Comparison of ENCODE assay signal across 21 cellular contexts in the genomic region with DNA sequence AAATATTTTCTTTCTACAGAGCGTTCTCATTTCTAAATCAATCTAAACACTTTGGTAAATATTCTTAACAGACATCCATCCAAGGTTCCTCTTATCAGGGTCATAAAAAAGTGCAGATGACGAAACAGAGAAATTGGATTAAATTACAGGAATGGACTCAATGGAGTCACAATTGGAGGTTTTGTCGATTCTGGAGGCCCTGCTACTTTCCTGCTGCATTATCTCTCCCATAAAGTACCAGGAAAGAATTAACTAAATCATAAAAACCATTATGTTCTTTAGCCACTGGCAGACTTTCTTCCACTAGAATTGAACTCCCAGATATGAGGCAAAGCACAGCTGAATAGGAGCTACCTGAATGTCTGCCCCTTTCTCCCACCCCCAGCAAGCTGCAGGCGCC.
DNase-seq lines count a peak whose midpoint lies in the region; ATAC-seq and TF ChIP-seq lines count a peak whose summit lies in the region.
"Had no signal": no experiment of that assay in that cellular context is flagged by ENCODE, and none has a peak within 500 bp of the region (broad histone marks: within the 10 kb centered on the region; RNA-seq: fewer than 3 reads in every experiment).

No MANE protein-coding gene starts in this region.

- no peaks in the 10 kb centered on the region for H3K36me3 Mint-ChIP-seq in brain
- H3K36me3 Mint-ChIP-seq in type B pancreatic cell: no peaks in the 10 kb centered on the region
- H3K36me3 Mint-ChIP-seq: activated CD8-positive, alpha-beta memory T cell treated with anti-CD3 and anti-CD28 coated beads, Interleukin-2, amount 10 ng/mL, durations not matched to agents 7 days and 5 days; CD4-positive, CD25-positive, alpha-beta regulatory T cell had no signal

- ATAC-seq in left ventricle myocardium superior: no peak
- ATAC-seq: activated CD8-positive, alpha-beta memory T cell treated with anti-CD3 and anti-CD28 coated beads, Interleukin-2, amount 10 ng/mL, durations not matched to agents 7 days and 5 days; K562 had no signal

- H3K4me1 Mint-ChIP-seq in brain (peaks cover 96% of the 10 kb centered on the region), type B pancreatic cell (ENCODE audit: unreplicated experiment) (peaks cover 34% of the 10 kb centered on the region)
- H3K4me1 Mint-ChIP-seq: activated CD4-positive, alpha-beta T cell treated with anti-CD3 and anti-CD28 coated beads, Interleukin-2, amount 10 ng/mL, durations not matched to agents 7 days and 5 days; activated CD8-positive, alpha-beta memory T cell treated with anti-CD3 and anti-CD28 coated beads, Interleukin-2, amount 10 ng/mL, durations not matched to agents 7 days and 5 days; CD4-positive, CD25-positive, alpha-beta regulatory T cell had no signal

- H3K27ac Mint-ChIP-seq in brain (peak overlapping the region; percentile 84 to 97 (median 96)), type B pancreatic cell (peak overlapping the region; percentile 27)
- H3K27ac Mint-ChIP-seq: activated CD4-positive, alpha-beta T cell treated with anti-CD3 and anti-CD28 coated beads, Interleukin-2, amount 10 ng/mL, durations not matched to agents 7 days and 5 days; activated CD8-positive, alpha-beta memory T cell treated with anti-CD3 and anti-CD28 coated beads, Interleukin-2, amount 10 ng/mL, durations not matched to agents 7 days and 5 days; CD4-positive, CD25-positive, alpha-beta regulatory T cell; HFFc6 had no signal

- intact Hi-C loops in left ventricle myocardium inferior (cut with micrococcal nuclease) (no loop called here), left ventricle myocardium superior (cut with micrococcal nuclease) (no loop called here)

- peak; percentile 29 for DNase-seq in DMS153 (lab: John Stamatoyannopoulos, UW)
- no peak for DNase-seq in DMS153 treated with DMSO at 0.1 percent for 48 hours (lab: John Stamatoyannopoulos, UW; ENCODE audit: unreplicated experiment)
- no peak for DNase-seq in left ventricle myocardium inferior
- DNase-seq in left ventricle myocardium superior: no peak
- DNase-seq in type B pancreatic cell (ENCODE audit: extremely low spot score, unreplicated experiment): no peak
- DNase-seq in hippocampal formation (lab: John Stamatoyannopoulos, UW): no peak
- no peak for DNase-seq in H4 (ENCODE audit: low spot score)
- DNase-seq: activated CD4-positive, alpha-beta T cell treated with anti-CD3 and anti-CD28 coated beads, Interleukin-2, amount 10 ng/mL, durations not matched to agents 7 days and 5 days; activated CD8-positive, alpha-beta memory T cell treated with anti-CD3 and anti-CD28 coated beads, Interleukin-2, amount 10 ng/mL, durations not matched to agents 7 days and 5 days; activated naive CD4-positive, alpha-beta T cell treated with Interleukin-2 at 50 U/mL for 16 hours; CD4-positive, CD25-positive, alpha-beta regulatory T cell; NCI-H226; stimulated activated CD4-positive, alpha-beta T cell treated with anti-CD3 and anti-CD28 coated beads, Interleukin-15, amount 100 ng/mL, for 24 hours; stimulated activated naive CD4-positive, alpha-beta T cell; T-helper 9 cell had no signal

- H3K9me3 Mint-ChIP-seq in brain (peaks cover 0 to 15% (median 2%) of the 10 kb centered on the region in 5 experiments), type B pancreatic cell (peaks cover 14% of the 10 kb centered on the region)
- H3K9me3 Mint-ChIP-seq: activated CD4-positive, alpha-beta T cell treated with anti-CD3 and anti-CD28 coated beads, Interleukin-2, amount 10 ng/mL, durations not matched to agents 7 days and 5 days; HFFc6 had no signal

- no peaks in the 10 kb centered on the region for H3K36me3 ChIP-seq in left ventricle myocardium inferior
- H3K36me3 ChIP-seq: prostate gland had no signal

- no peak overlapping the region for H3K4me3 ChIP-seq in left ventricle myocardium inferior
- H3K4me3 ChIP-seq: body of pancreas, K562, prostate gland had no signal

- H3K9me3 ChIP-seq in left ventricle myocardium inferior (replicated peaks): no peaks in the 10 kb centered on the region
- H3K9me3 ChIP-seq: body of pancreas, prostate gland had no signal

- peak overlapping the region in 4 of 5 experiments; percentile 7 to 70 (median 66) for H3K4me3 Mint-ChIP-seq in brain
- H3K4me3 Mint-ChIP-seq in type B pancreatic cell: no peak overlapping the region
- H3K4me3 Mint-ChIP-seq: activated CD4-positive, alpha-beta T cell treated with anti-CD3 and anti-CD28 coated beads, Interleukin-2, amount 10 ng/mL, durations not matched to agents 7 days and 5 days; activated CD8-positive, alpha-beta memory T cell treated with anti-CD3 and anti-CD28 coated beads, Interleukin-2, amount 10 ng/mL, durations not matched to agents 7 days and 5 days; CD4-positive, CD25-positive, alpha-beta regulatory T cell; HFFc6 had no signal

- peak overlapping the region; percentile 70 for H3K27ac ChIP-seq in left ventricle myocardium inferior (replicated peaks)
- H3K27ac ChIP-seq: 22Rv1, body of pancreas, prostate gland had no signal

- no peaks in the 10 kb centered on the region for H3K27me3 Mint-ChIP-seq in brain
- H3K27me3 Mint-ChIP-seq in type B pancreatic cell: peaks cover 4% of the 10 kb centered on the region
- H3K27me3 Mint-ChIP-seq: activated CD4-positive, alpha-beta T cell treated with anti-CD3 and anti-CD28 coated beads, Interleukin-2, amount 10 ng/mL, durations not matched to agents 7 days and 5 days; activated CD8-positive, alpha-beta memory T cell treated with anti-CD3 and anti-CD28 coated beads, Interleukin-2, amount 10 ng/mL, durations not matched to agents 7 days and 5 days; CD4-positive, CD25-positive, alpha-beta regulatory T cell had no signal

- H3K27me3 ChIP-seq in left ventricle myocardium inferior (ENCODE audit: low read depth): no peaks in the 10 kb centered on the region
- H3K27me3 ChIP-seq: body of pancreas had no signal

- H3K4me1 ChIP-seq in left ventricle myocardium inferior: peaks cover 17% of the 10 kb centered on the region
- H3K4me1 ChIP-seq: prostate gland had no signal

- TF ChIP-seq CTCF in left ventricle myocardium inferior (IDR thresholded peaks at IDR 0.05; ENCODE audit: borderline replicate concordance) (no peak), brain (conservative IDR thresholded peaks at IDR 0.05) (no peak), type B pancreatic cell (conservative IDR thresholded peaks at IDR 0.05) (no peak)
